6 cellular contexts compared by ENCODE assay signal in genomic region chr12:56103066-56103711, GRCh38. TPM values are rescaled to one million over a fixed set of nuclear protein-coding genes. Genes with fewer than 3 reads are reported as not detected.
DNase-seq lines count a peak whose midpoint lies in the region; ATAC-seq and TF ChIP-seq lines count a peak whose summit lies in the region.

No MANE protein-coding gene starts in this region.

- H3K9ac ChIP-seq in MM.1S (ENCODE audit: low read length) = peak overlapping the region; percentile 83; the same call in 1 of the 2 replicates

- no peaks in the 10 kb centered on the region for H3K9me2 ChIP-seq in MM.1S (replicated peaks; ENCODE audit: insufficient read depth, low read length)

- H3K79me2 ChIP-seq in MM.1S (ENCODE audit: low read length) = peaks cover 38% of the 10 kb centered on the region

- H3K27ac ChIP-seq in MM.1S (ENCODE audit: low read length) = no peak overlapping the region
- H3K27ac ChIP-seq in effector memory CD4-positive, alpha-beta T cell (ENCODE audit: insufficient read depth, low read length, poor library complexity, severe bottlenecking) = peak overlapping the region; percentile 87
- H3K27ac ChIP-seq in spleen = peak overlapping the region; percentile 83 to 94 (median 88)

- H2AFZ ChIP-seq in MM.1S (ENCODE audit: low read length) = peak overlapping the region; percentile 80; the same call in 1 of the 2 replicates

- no peak for DNase-seq in MM.1S
- no peak for DNase-seq in effector memory CD4-positive, alpha-beta T cell
- no peak for DNase-seq in spleen
- DNase-seq in A172 (ENCODE audit: low spot score) = no peak

- WGBS in spleen, 5 donors = 37 to 47% (median 45%) methylated on average over 6 of the region's 6 CpGs

- H3K4me2 ChIP-seq in MM.1S (ENCODE audit: low read depth, low read length) = peak overlapping the region; percentile 79; the same call in 1 of the 2 replicates

- peak overlapping the region; percentile 78 for H3K4me3 ChIP-seq in MM.1S (ENCODE audit: low read length)
- H3K4me3 ChIP-seq in effector memory CD4-positive, alpha-beta T cell (ENCODE audit: insufficient read depth, low read depth, low read length, poor library complexity, severe bottlenecking) = peak overlapping the region; percentile 75
- peak overlapping the region in 7 of 8 donors; percentile 80 to 93 (median 88) for H3K4me3 ChIP-seq in spleen

- 0 out of 2 replicates have a peak, but pooled peaks cover 5% of the 10 kb centered on the region for H3F3A ChIP-seq in MM.1S (ENCODE audit: insufficient read depth, low read length)

- no peak for TF ChIP-seq POLR2A in spleen (IDR thresholded peaks at IDR 0.05)

- intact Hi-C loops in spleen (cut with DNase I; ENCODE audit: low total_unique reads) = no loop called here

- H3K27me3 ChIP-seq in MM.1S (replicated peaks; ENCODE audit: insufficient read depth, low read length) (0 out of 2 replicates have a peak, but pooled peaks cover 5% of the 10 kb centered on the region), spleen (replicated peaks in 1 of 7) (no peaks in the 10 kb centered on the region)
- H3K27me3 ChIP-seq in effector memory CD4-positive, alpha-beta T cell (replicated peaks; ENCODE audit: control insufficient read depth, insufficient read depth, low read length, poor library complexity, severe bottlenecking) = no peaks in the 10 kb centered on the region

- H3K4me1 ChIP-seq in MM.1S (ENCODE audit: low read length) (peaks cover 7% of the 10 kb centered on the region), spleen (peaks cover 19 to 49% (median 38%) of the 10 kb centered on the region in 6 donors)
- peaks cover 36% of the 10 kb centered on the region for H3K4me1 ChIP-seq in effector memory CD4-positive, alpha-beta T cell (ENCODE audit: control insufficient read depth, insufficient read depth, low read length, poor library complexity, severe bottlenecking)

- ATAC-seq in HG02981 (IDR thresholded peaks at IDR 0.05; ENCODE audit: unreplicated experiment) = no peak
- no peak for ATAC-seq in GM21381 (IDR thresholded peaks at IDR 0.05; ENCODE audit: unreplicated experiment)

- TF ChIP-seq CTCF in MM.1S (IDR thresholded peaks at IDR 0.05; ENCODE audit: low read length) = no peak
- TF ChIP-seq CTCF in spleen (IDR thresholded peaks at IDR 0.05 in 8 of 11, conservative IDR thresholded peaks at IDR 0.05 in 3 of 11) = no peak

- H3K9me3 ChIP-seq in MM.1S (replicated peaks; ENCODE audit: insufficient read depth, low read length) (no peaks in the 10 kb centered on the region), spleen (no peaks in the 10 kb centered on the region)
- H3K9me3 ChIP-seq in effector memory CD4-positive, alpha-beta T cell (ENCODE audit: control insufficient read depth, low read length) = no peaks in the 10 kb centered on the region

- H4K20me1 ChIP-seq in MM.1S (ENCODE audit: insufficient read depth, low read length) = peaks cover 6% of the 10 kb centered on the region; the same call in 1 of the 2 replicates

- H3K36me3 ChIP-seq in MM.1S (replicated peaks; ENCODE audit: insufficient read depth, low read length) (peaks cover 15% of the 10 kb centered on the region), spleen (peaks cover 0 to 21% (median 17%) of the 10 kb centered on the region in 6 donors)
- peaks cover 16% of the 10 kb centered on the region for H3K36me3 ChIP-seq in effector memory CD4-positive, alpha-beta T cell (ENCODE audit: control insufficient read depth, insufficient read depth, low read length)

RNA-seq across cellular contexts. Expression of gene PA2G4, which starts 1.2 kb away (rescaled TPM):
- total RNA-seq in spleen = 10 to 100 TPM; 70.5 to 92.8 (median 78.0) TPM
- polyA plus RNA-seq in spleen = 10 to 100 TPM; 52.8 to 74.1 (median 71.0) TPM
- 246 and 349 TPM in 2 replicates for total RNA-seq in A172 (2014; rRNA removed; shearing (Covaris generic))

RNA-seq across cellular contexts. Expression of gene RPL41, which starts 13.2 kb away (rescaled TPM):
- 1,000 to 10,000 TPM; 2,138 to 3,021 (median 2,534) TPM for total RNA-seq in spleen
- 1,000 to 10,000 TPM; 7,053 to 9,352 (median 7,491) TPM for polyA plus RNA-seq in spleen
- 1,898 and 3,438 TPM in 2 replicates for total RNA-seq in A172 (2014; rRNA removed; shearing (Covaris generic))

RNA-seq across cellular contexts. Expression of gene ZC3H10, which starts 14.9 kb away (rescaled TPM):
- 10 to 100 TPM in 4 of 7 donors, 1 to 10 TPM in 3; 7.4 to 13.6 (median 10.5) TPM for total RNA-seq in spleen
- 1 to 10 TPM; 1.5 to 4.0 (median 2.5) TPM for polyA plus RNA-seq in spleen
- total RNA-seq in A172 (2014; rRNA removed; shearing (Covaris generic)) = 1.8 and 2.9 TPM in 2 replicates

RNA-seq across cellular contexts. Expression of gene ERBB3, which starts 23.2 kb away (rescaled TPM):
- 1 to 10 TPM in 1 of 7 donors, under 1 TPM in 3, not detected in 3; 0.47 to 1.4 (median 0.72) TPM for total RNA-seq in spleen
- 1 to 10 TPM in 1 of 3 donors, under 1 TPM in 2; 0.17 to 2.0 (median 0.23) TPM for polyA plus RNA-seq in spleen
- 0.64 and 2.4 TPM in 2 replicates for total RNA-seq in A172 (2014; rRNA removed; shearing (Covaris generic))

RNA-seq across cellular contexts. Expression of gene ESYT1, which starts 24.9 kb away (rescaled TPM):
- total RNA-seq in spleen = 100 to 1,000 TPM in 6 of 7 donors, 10 to 100 TPM in 1; 89.0 to 112 (median 107) TPM
- 10 to 100 TPM; 20.2 to 39.8 (median 33.2) TPM for polyA plus RNA-seq in spleen
- 119 and 164 TPM in 2 replicates for total RNA-seq in A172 (2014; rRNA removed; shearing (Covaris generic))
